11 cellular contexts compared by ENCODE assay signal in the genomic region with DNA sequence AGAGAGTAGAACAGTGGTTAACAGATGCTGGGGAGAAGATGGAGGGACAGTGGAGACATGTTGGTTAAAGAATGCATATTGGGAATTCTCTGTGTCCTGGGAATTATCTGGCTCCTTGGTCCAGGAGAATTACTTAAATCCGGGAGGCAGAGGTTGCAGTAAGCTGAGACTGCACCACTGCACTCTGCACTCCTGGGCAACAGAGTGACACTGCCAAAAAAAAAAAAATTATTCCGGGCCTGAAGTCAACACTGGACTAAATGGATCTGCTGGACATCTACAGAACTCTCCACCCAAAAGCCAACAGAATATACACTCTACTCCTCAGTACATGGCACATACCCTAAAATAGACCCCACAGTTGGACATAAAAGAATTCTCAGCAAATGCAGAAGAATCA.
"Had no signal": no experiment of that assay in that cellular context is flagged by ENCODE, and none has a peak within 500 bp of the region (broad histone marks: within the 10 kb centered on the region; RNA-seq: fewer than 3 reads in every experiment).

No MANE protein-coding gene starts in this region.

- H3K9ac ChIP-seq: GM23248 had no signal

- FAIRE-seq: H1, H54 had no signal

- H3K9me3 ChIP-seq: HAP-1 had no signal

- DNase-seq: GM23248, GOT3, H7, H9, HCEC 1CT, HFFc6 had no signal

- H3K27ac Mint-ChIP-seq: GM23338, H9, HFFc6 had no signal

- H3K4me3 Mint-ChIP-seq: GM23338, H9, HFFc6 had no signal

- H3K4me1 ChIP-seq: HAP-1 had no signal

- ATAC-seq: GM23338, HCT116 had no signal

- H3K4me2 ChIP-seq: GM23338 had no signal

- H3K4me3 ChIP-seq: GM23248, GM23338, HAP-1 had no signal

- H3K36me3 ChIP-seq: HAP-1 had no signal

- H2AFZ ChIP-seq: GM23248, GM23338 had no signal

- H3K27ac ChIP-seq: GM23248 had no signal

- H3K4me1 Mint-ChIP-seq: GM23338, H9 had no signal
